9 cellular contexts compared by ENCODE assay signal in the genomic region with DNA sequence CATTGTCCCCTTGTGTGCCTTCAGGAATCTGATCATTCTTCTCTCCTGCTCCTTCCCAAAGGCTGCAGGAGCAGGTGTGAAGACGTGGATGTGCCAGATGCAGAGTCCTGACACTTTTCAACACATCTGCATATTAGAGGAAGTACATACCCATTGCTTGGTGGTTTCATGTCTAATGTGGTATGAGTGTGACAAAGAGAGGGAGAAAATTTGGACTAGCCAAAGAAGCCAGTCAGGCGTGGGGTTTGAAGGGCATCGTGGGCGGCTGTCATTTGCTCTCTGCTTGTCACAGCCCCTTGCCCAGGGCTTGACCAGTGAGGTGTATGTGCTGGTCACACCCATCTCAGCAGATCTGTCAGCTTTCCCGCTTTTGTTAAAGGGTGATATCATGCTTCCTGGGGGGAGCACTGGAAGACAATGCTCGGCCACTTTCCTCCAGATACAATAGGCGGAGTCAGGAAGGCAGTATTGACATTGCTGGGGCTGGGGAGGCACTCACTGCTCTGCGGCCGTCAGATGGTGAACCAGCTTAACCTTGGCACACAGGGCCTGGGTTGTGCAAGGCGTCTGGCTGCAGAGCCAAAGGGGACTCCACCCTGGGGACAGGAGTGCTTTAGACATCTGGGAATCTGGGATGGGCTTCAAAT. TPM values are rescaled to one million over a fixed set of nuclear protein-coding genes. Genes with fewer than 3 reads are reported as not detected.
DNase-seq lines count a peak whose midpoint lies in the region; TF ChIP-seq lines count a peak whose summit lies in the region.
"Had no signal": no experiment of that assay in that cellular context is flagged by ENCODE, and none has a peak within 500 bp of the region (broad histone marks: within the 10 kb centered on the region; RNA-seq: fewer than 3 reads in every experiment).

No MANE protein-coding gene starts in this region.

- peak overlapping the region; percentile 59 for H3K27ac Mint-ChIP-seq in MCF 10A (ENCODE audit: low read depth, unreplicated experiment)
- H3K27ac Mint-ChIP-seq in type B pancreatic cell, result no peak overlapping the region
- H3K27ac Mint-ChIP-seq in CD14-positive monocyte, result peak overlapping the region in 1 of 7 donors; percentile 33
- H3K27ac Mint-ChIP-seq: natural killer cell treated with Interleukin-12 subunit alpha and Interleukin-12 subunit beta and Interleukin-15 and Interleukin-18, amount 100 ng/mL, for 72 hours had no signal

- H3K27ac ChIP-seq in breast epithelium, result peak overlapping the region in 1 of 2 donors; percentile 83

- no peaks in the 10 kb centered on the region for H3K9me3 ChIP-seq in breast epithelium

- no peak for TF ChIP-seq POLR2A in breast epithelium (IDR thresholded peaks at IDR 0.05)
- no peak for TF ChIP-seq POLR2A in lower leg skin (IDR thresholded peaks at IDR 0.05)

- no peaks in the 10 kb centered on the region for H3K27me3 ChIP-seq in breast epithelium

- peak; percentile 93 for DNase-seq in MCF 10A (ENCODE audit: unreplicated experiment)
- DNase-seq in breast epithelium (ENCODE audit: low spot score in 2 of 2), result no peak
- peak; percentile 97 for DNase-seq in dermis blood vessel endothelial cell
- peak; percentile 63 to 91 for DNase-seq in lower leg skin (ENCODE audit: low spot score in 2 of 2)
- no peak for DNase-seq in type B pancreatic cell (ENCODE audit: extremely low spot score, unreplicated experiment)
- DNase-seq in CD14-positive monocyte (ENCODE audit: low spot score), result no peak
- no peak for DNase-seq in NCI-H2227 treated with DMSO at 0.1 percent for 48 hours (lab: John Stamatoyannopoulos, UW)
- no peak for DNase-seq in stimulated activated naive CD4-positive, alpha-beta T cell treated with Interleukin-2 at 50 U/mL for 16 hours (lab: John Stamatoyannopoulos, UW)

- H3K4me1 ChIP-seq in breast epithelium, result no peaks in the 10 kb centered on the region

- POLR2A ChIA-PET in MCF 10A (lab: Yijun Ruan, JAX), result interaction anchor here (0.6 kb wide), 1 partner anchor 24 kb away, joined by 3 read pairs; no protein-coding TSS in a partner anchor

- TF ChIP-seq CTCF in MCF 10A (IDR thresholded peaks at IDR 0.05; ENCODE audit: unreplicated experiment) (no peak), breast epithelium (IDR thresholded peaks at IDR 0.05) (no peak), lower leg skin (IDR thresholded peaks at IDR 0.05) (no peak), type B pancreatic cell (conservative IDR thresholded peaks at IDR 0.05) (no peak), CD14-positive monocyte (IDR thresholded peaks at IDR 0.05) (no peak)

- H3K36me3 ChIP-seq in breast epithelium, result no peaks in the 10 kb centered on the region

- intact Hi-C loops in MCF 10A (cut with micrococcal nuclease), result loop anchor here (5.0 kb wide), 1 partner anchor 65 kb away; no protein-coding TSS in a partner anchor
- intact Hi-C loops in breast epithelium (cut with DNase I; ENCODE audit: low total_unique reads), result no loop called here
- intact Hi-C loops in lower leg skin (cut with DNase I; ENCODE audit: low total_unique reads), result no loop called here
- intact Hi-C loops in CD14-positive monocyte (cut with micrococcal nuclease), result no loop called here

- H3K27me3 Mint-ChIP-seq in MCF 10A (ENCODE audit: insufficient read depth, unreplicated experiment) (no peaks in the 10 kb centered on the region), type B pancreatic cell (no peaks in the 10 kb centered on the region), CD14-positive monocyte (ENCODE audit: low read depth in 3 of 3) (peaks cover 0 to 1% (median 0%) of the 10 kb centered on the region in 3 donors)

- H3K36me3 Mint-ChIP-seq in MCF 10A (ENCODE audit: insufficient read depth, unreplicated experiment) (no peaks in the 10 kb centered on the region), type B pancreatic cell (no peaks in the 10 kb centered on the region), CD14-positive monocyte (no peaks in the 10 kb centered on the region)
- H3K36me3 Mint-ChIP-seq: natural killer cell treated with Interleukin-12 subunit alpha and Interleukin-12 subunit beta and Interleukin-15 and Interleukin-18, amount 100 ng/mL, for 72 hours had no signal

- H3K4me3 Mint-ChIP-seq in MCF 10A (ENCODE audit: unreplicated experiment) (no peak overlapping the region), type B pancreatic cell (no peak overlapping the region), CD14-positive monocyte (no peak overlapping the region)
- H3K4me3 Mint-ChIP-seq: natural killer cell treated with Interleukin-12 subunit alpha and Interleukin-12 subunit beta and Interleukin-15 and Interleukin-18, amount 100 ng/mL, for 72 hours had no signal

- H3K4me1 Mint-ChIP-seq in MCF 10A (ENCODE audit: insufficient read depth, unreplicated experiment) (peaks cover 40% of the 10 kb centered on the region), type B pancreatic cell (ENCODE audit: unreplicated experiment) (peaks cover 3% of the 10 kb centered on the region), CD14-positive monocyte (no peaks in the 10 kb centered on the region)

- no peaks in the 10 kb centered on the region for H3K9me3 Mint-ChIP-seq in MCF 10A (ENCODE audit: unreplicated experiment)
- no peaks in the 10 kb centered on the region for H3K9me3 Mint-ChIP-seq in type B pancreatic cell
- H3K9me3 Mint-ChIP-seq in CD14-positive monocyte, result peaks cover 0 to 4% (median 0%) of the 10 kb centered on the region in 7 donors

- no TSS peak for BruUV-seq in MCF 10A (replicated peaks; lab: Mats Ljungman, UMichigan)

- H3K4me3 ChIP-seq in breast epithelium (no peak overlapping the region), lower leg skin (ENCODE audit: low read depth, poor library complexity, severe bottlenecking) (no peak overlapping the region)

- CTCF ChIA-PET in MCF 10A (lab: Yijun Ruan, JAX), result interaction anchor here (0.7 kb wide), 1 partner anchor 430 kb away, joined by 3 read pairs; no protein-coding TSS in a partner anchor

- WGBS in lower leg skin, 2 donors, result 31 to 42% methylated on average over 10 of the region's 10 CpGs

RNA-seq across cellular contexts. Expression of gene TEK, which starts 8.6 kb away (rescaled TPM):
- total RNA-seq in MCF 10A (2022) (0.71 and 0.91 TPM in 2 replicates), breast epithelium (10 to 100 TPM in 2 of 3 donors, 1 to 10 TPM in 1; 5.9 to 15.2 (median 14.4) TPM), dermis blood vessel endothelial cell (119 and 159 TPM in 2 replicates), lower leg skin (1 to 10 TPM; 2.5 to 9.2 (median 3.8) TPM), type B pancreatic cell (ENCODE audit: low replicate concordance) (0.63 and 0.74 TPM in 2 replicates)
- not detected for polyA plus RNA-seq in CD14-positive monocyte
- total RNA-seq: natural killer cell treated with Interleukin-12 subunit alpha and Interleukin-12 subunit beta and Interleukin-15 and Interleukin-18, amount 100 ng/mL, for 72 hours had no signal

Comparison
In these comparisons a context has a peak if more than half of its experiments do, and no peak if none do; other contexts are left out.
1. DNase-seq: peak in MCF 10A (single experiment), dermis blood vessel endothelial cell (single experiment) and lower leg skin (2 of 2); none in breast epithelium (0 of 2), type B pancreatic cell (single experiment), CD14-positive monocyte (single experiment), NCI-H2227 treated with DMSO at 0.1 percent for 48 hours (single experiment) and stimulated activated naive CD4-positive, alpha-beta T cell treated with Interleukin-2 at 50 U/mL for 16 hours (single experiment).